Comparison of ENCODE assay signal across 9 cellular contexts in genomic region chr6:84763397-84764331, GRCh38. TPM values are rescaled to one million over a fixed set of nuclear protein-coding genes. Genes with fewer than 3 reads are reported as not detected.
DNase-seq lines count a peak whose midpoint lies in the region; ATAC-seq lines count a peak whose summit lies in the region.
"Had no signal": no experiment of that assay in that cellular context is flagged by ENCODE, and none has a peak within 500 bp of the region (broad histone marks: within the 10 kb centered on the region; RNA-seq: fewer than 3 reads in every experiment).

No MANE protein-coding gene starts in this region.

- no peak for DNase-seq in activated naive CD4-positive, alpha-beta T cell treated with anti-CD3 and anti-CD28 coated beads for 36 hours
- DNase-seq in activated naive CD4-positive, alpha-beta T cell (lab: John Stamatoyannopoulos, UW), result no peak
- peak; percentile 50 for DNase-seq in iPS-NIHi11 (ENCODE audit: low spot score)
- DNase-seq in stimulated activated naive B cell treated with anti-CD40 and anti-IgM and Interleukin-4, amounts not matched to agents 10 μg/mL and 1 μg/mL and 100 μg/mL, for 72 hours, result no peak
- DNase-seq in NCI-H748 treated with DMSO at 0.1 percent for 48 hours (lab: John Stamatoyannopoulos, UW), result no peak
- DNase-seq in activated naive CD4-positive, alpha-beta T cell treated with Interleukin-2 at 50 U/mL for 16 hours, result no peak

- no peak for ATAC-seq in stimulated activated naive B cell treated with anti-CD40 and anti-IgM and Interleukin-4, amounts not matched to agents 10 μg/mL and 1 μg/mL and 100 μg/mL, for 72 hours (replicated peaks)
- ATAC-seq in HG03196 (IDR thresholded peaks at IDR 0.05; ENCODE audit: unreplicated experiment), result no peak

- 1 to 2% (median 2%) methylated on average over 95 to 97 of the region's 97 CpGs for whole genome bisulfite sequencing in adipose tissue, 3 donors

- peak overlapping the region; percentile 42 for H3K27ac ChIP-seq in adipose tissue (ENCODE audit: low read depth, low read length)

- CTCF ChIA-PET in activated naive CD4-positive, alpha-beta T cell treated with anti-CD3 and anti-CD28 coated beads for 36 hours (lab: Charles Lee), result interaction anchor here (1.4 kb wide), 1 partner anchor 14 kb away, joined by 5 read pairs; no protein-coding TSS in a partner anchor

- H3K27me3 Mint-ChIP-seq in activated naive CD4-positive, alpha-beta T cell treated with anti-CD3 and anti-CD28 coated beads for 36 hours (ENCODE audit: low read depth), result peaks cover 56% of the 10 kb centered on the region
- H3K27me3 Mint-ChIP-seq in stimulated activated naive B cell treated with anti-CD40 and anti-IgM and Interleukin-4, amounts not matched to agents 10 μg/mL and 1 μg/mL and 100 μg/mL, for 72 hours, result peaks cover 61 to 66% of the 10 kb centered on the region in 2 donors

- H3K4me3 Mint-ChIP-seq in activated naive CD4-positive, alpha-beta T cell treated with anti-CD3 and anti-CD28 coated beads for 36 hours, result peak overlapping the region; percentile 47
- peak overlapping the region; percentile 71 to 78 for H3K4me3 Mint-ChIP-seq in stimulated activated naive B cell treated with anti-CD40 and anti-IgM and Interleukin-4, amounts not matched to agents 10 μg/mL and 1 μg/mL and 100 μg/mL, for 72 hours

- H3K27ac Mint-ChIP-seq in activated naive CD4-positive, alpha-beta T cell treated with anti-CD3 and anti-CD28 coated beads for 36 hours, result no peak overlapping the region
- peak overlapping the region; percentile 91 for H3K27ac Mint-ChIP-seq in stimulated activated naive B cell treated with anti-CD40 and anti-IgM and Interleukin-4, amounts not matched to agents 10 μg/mL and 1 μg/mL and 100 μg/mL, for 72 hours

- intact Hi-C loops in activated naive CD4-positive, alpha-beta T cell treated with anti-CD3 and anti-CD28 coated beads for 36 hours (cut with micrococcal nuclease), result no loop called here

- H3K9me3 Mint-ChIP-seq in activated naive CD4-positive, alpha-beta T cell treated with anti-CD3 and anti-CD28 coated beads for 36 hours, result peaks cover 2% of the 10 kb centered on the region
- no peaks in the 10 kb centered on the region for H3K9me3 Mint-ChIP-seq in stimulated activated naive B cell treated with anti-CD40 and anti-IgM and Interleukin-4, amounts not matched to agents 10 μg/mL and 1 μg/mL and 100 μg/mL, for 72 hours

- peaks cover 14% of the 10 kb centered on the region for H3K4me1 Mint-ChIP-seq in activated naive CD4-positive, alpha-beta T cell treated with anti-CD3 and anti-CD28 coated beads for 36 hours (ENCODE audit: low read depth)
- peaks cover 11 to 18% of the 10 kb centered on the region in 2 donors for H3K4me1 Mint-ChIP-seq in stimulated activated naive B cell treated with anti-CD40 and anti-IgM and Interleukin-4, amounts not matched to agents 10 μg/mL and 1 μg/mL and 100 μg/mL, for 72 hours

- peaks cover 4% of the 10 kb centered on the region for H3K36me3 Mint-ChIP-seq in activated naive CD4-positive, alpha-beta T cell treated with anti-CD3 and anti-CD28 coated beads for 36 hours (ENCODE audit: low read depth)
- H3K36me3 Mint-ChIP-seq in stimulated activated naive B cell treated with anti-CD40 and anti-IgM and Interleukin-4, amounts not matched to agents 10 μg/mL and 1 μg/mL and 100 μg/mL, for 72 hours, result peaks cover 3 to 4% of the 10 kb centered on the region in 2 donors

RNA-seq across cellular contexts. Expression of gene TBX18, which starts 0.7 kb away (rescaled TPM):
- total RNA-seq in activated naive CD4-positive, alpha-beta T cell treated with anti-CD3 and anti-CD28 coated beads for 36 hours, result not detected
- polyA plus RNA-seq in adipose tissue, result 1 to 10 TPM in 2 of 3 donors, under 1 TPM in 1; 0.47 to 7.6 (median 4.5) TPM
- total RNA-seq: activated naive CD4-positive, alpha-beta T cell treated with anti-CD3 and anti-CD28 coated beads, Interleukin-2, amount 50 U/mL, for 72 hours had no signal
